20 cellular contexts compared by ENCODE assay signal in genomic region chr3:112948346-112948838, GRCh38. TPM values are rescaled to one million over a fixed set of nuclear protein-coding genes. Genes with fewer than 3 reads are reported as not detected.
DNase-seq lines count a peak whose midpoint lies in the region; ATAC-seq, FAIRE-seq and TF ChIP-seq lines count a peak whose summit lies in the region.
"Had no signal": no experiment of that assay in that cellular context is flagged by ENCODE, and none has a peak within 500 bp of the region (broad histone marks: within the 10 kb centered on the region; RNA-seq: fewer than 3 reads in every experiment).

No MANE protein-coding gene starts in this region.

- H3K9me3 ChIP-seq in endodermal cell (ENCODE audit: control insufficient read depth, low read length) (no peaks in the 10 kb centered on the region), neural progenitor cell (ENCODE audit: low read depth) (peaks cover 5% of the 10 kb centered on the region), kidney (ENCODE audit: control insufficient read depth in 1 of 2, low read length in 2 of 2) (no peaks in the 10 kb centered on the region)

- FAIRE-seq in HTR-8/SVneo (lab: Jason Lieb, UNC) (peak; percentile 60), kidney (lab: Jason Lieb, UNC) (no peak)
- FAIRE-seq: GM12878, H54 had no signal

- peak overlapping the region in 1 of 2 donors; percentile 35 for H3K4me3 Mint-ChIP-seq in activated T-cell treated with anti-CD3 and anti-CD28 coated beads, Interleukin-2, amount 50 U/mL, for 72 hours
- H3K4me3 Mint-ChIP-seq in endodermal cell: no peak overlapping the region
- no peak overlapping the region for H3K4me3 Mint-ChIP-seq in neural progenitor cell
- H3K4me3 Mint-ChIP-seq in stimulated activated naive B cell treated with anti-CD40 and anti-IgM and Interleukin-4, amounts not matched to agents 10 μg/mL and 1 μg/mL and 100 μg/mL, for 72 hours: no peak overlapping the region
- H3K4me3 Mint-ChIP-seq: CD14-positive monocyte had no signal

- no peaks in the 10 kb centered on the region for H3F3A ChIP-seq in neural progenitor cell (ENCODE audit: low read depth)

- 83 to 89% methylated on average over 5 to 9 of the region's 9 CpGs for WGBS in endodermal cell (ENCODE audit: insufficient coverage in 1 of 2, insufficient read length in 1 of 2), 2 experiments

- H3K4me2 ChIP-seq in neural progenitor cell: no peak overlapping the region

- H3K27me3 Mint-ChIP-seq in activated T-cell treated with anti-CD3 and anti-CD28 coated beads, Interleukin-2, amount 50 U/mL, for 72 hours (ENCODE audit: low read depth): no peaks in the 10 kb centered on the region
- H3K27me3 Mint-ChIP-seq in endodermal cell (ENCODE audit: insufficient read depth): no peaks in the 10 kb centered on the region
- no peaks in the 10 kb centered on the region for H3K27me3 Mint-ChIP-seq in neural progenitor cell (ENCODE audit: insufficient read depth, low read depth)
- no peaks in the 10 kb centered on the region for H3K27me3 Mint-ChIP-seq in stimulated activated naive B cell treated with anti-CD40 and anti-IgM and Interleukin-4, amounts not matched to agents 10 μg/mL and 1 μg/mL and 100 μg/mL, for 72 hours

- no peak for DNase-seq in activated T-cell treated with anti-CD3 and anti-CD28 coated beads, Interleukin-2, amount 50 U/mL, for 72 hours
- no peak for DNase-seq in activated T-cell treated with anti-CD3 and anti-CD28 coated beads, Interleukin-2, amount 50 U/mL, for 1 hour
- no peak for DNase-seq in HTR-8/SVneo (ENCODE audit: insufficient read length, low spot score)
- DNase-seq in endodermal cell: peak; percentile 53
- peak; percentile 33 for DNase-seq in neural progenitor cell (ENCODE audit: low spot score)
- no peak for DNase-seq in stimulated activated naive B cell treated with anti-CD40 and anti-IgM and Interleukin-4, amounts not matched to agents 10 μg/mL and 1 μg/mL and 100 μg/mL, for 72 hours
- no peak for DNase-seq in kidney
- DNase-seq in NCI-H1694 (lab: John Stamatoyannopoulos, UW): no peak
- DNase-seq: Calu3, DMS 273 treated with DMSO at 0.1 percent for 48 hours had no signal

- H2AFZ ChIP-seq in neural progenitor cell (replicated peaks): no peak overlapping the region

- no peaks in the 10 kb centered on the region for H3K27me3 ChIP-seq in endodermal cell (ENCODE audit: control insufficient read depth, insufficient read depth, low read length, poor library complexity, severe bottlenecking)
- H3K27me3 ChIP-seq in neural progenitor cell: no peaks in the 10 kb centered on the region

- H4K20me1 ChIP-seq in neural progenitor cell (ENCODE audit: low read depth): no peaks in the 10 kb centered on the region

- intact Hi-C loops in kidney (cut with DNase I): no loop called here

- H3K79me2 ChIP-seq in neural progenitor cell (ENCODE audit: low read depth): no peaks in the 10 kb centered on the region

- peaks cover 3 to 4% of the 10 kb centered on the region in 2 donors for H3K9me3 Mint-ChIP-seq in activated T-cell treated with anti-CD3 and anti-CD28 coated beads, Interleukin-2, amount 50 U/mL, for 72 hours
- H3K9me3 Mint-ChIP-seq in endodermal cell: peaks cover 5% of the 10 kb centered on the region
- peaks cover 10% of the 10 kb centered on the region for H3K9me3 Mint-ChIP-seq in neural progenitor cell
- peaks cover 0 to 4% of the 10 kb centered on the region in 2 donors for H3K9me3 Mint-ChIP-seq in stimulated activated naive B cell treated with anti-CD40 and anti-IgM and Interleukin-4, amounts not matched to agents 10 μg/mL and 1 μg/mL and 100 μg/mL, for 72 hours

- H3K9ac ChIP-seq in endodermal cell (ENCODE audit: extremely low read depth, low read length, poor library complexity, severe bottlenecking) (no peak overlapping the region), neural progenitor cell (no peak overlapping the region), kidney (ENCODE audit: low read length in 2 of 2) (no peak overlapping the region)

- H3K36me3 Mint-ChIP-seq in activated T-cell treated with anti-CD3 and anti-CD28 coated beads, Interleukin-2, amount 50 U/mL, for 72 hours (ENCODE audit: insufficient read depth in 2 of 2): peaks cover 7 to 20% of the 10 kb centered on the region in 2 donors
- H3K36me3 Mint-ChIP-seq in endodermal cell (ENCODE audit: low read depth) (no peaks in the 10 kb centered on the region), neural progenitor cell (no peaks in the 10 kb centered on the region)
- peaks cover 1 to 3% of the 10 kb centered on the region in 2 donors for H3K36me3 Mint-ChIP-seq in stimulated activated naive B cell treated with anti-CD40 and anti-IgM and Interleukin-4, amounts not matched to agents 10 μg/mL and 1 μg/mL and 100 μg/mL, for 72 hours

- peaks cover 9% of the 10 kb centered on the region for H3K4me1 Mint-ChIP-seq in activated T-cell treated with anti-CD3 and anti-CD28 coated beads, Interleukin-2, amount 50 U/mL, for 72 hours (ENCODE audit: low read depth)
- H3K4me1 Mint-ChIP-seq in endodermal cell: no peaks in the 10 kb centered on the region
- peaks cover 3% of the 10 kb centered on the region for H3K4me1 Mint-ChIP-seq in neural progenitor cell
- H3K4me1 Mint-ChIP-seq in stimulated activated naive B cell treated with anti-CD40 and anti-IgM and Interleukin-4, amounts not matched to agents 10 μg/mL and 1 μg/mL and 100 μg/mL, for 72 hours: peaks cover 0 to 1% of the 10 kb centered on the region in 2 donors

- H3K36me3 ChIP-seq in endodermal cell (ENCODE audit: control insufficient read depth, insufficient read depth, low read length) (no peaks in the 10 kb centered on the region), neural progenitor cell (no peaks in the 10 kb centered on the region), kidney (ENCODE audit: control insufficient read depth in 1 of 2, insufficient read depth in 2 of 2, low read length in 2 of 2) (no peaks in the 10 kb centered on the region)

- H3K27ac Mint-ChIP-seq in activated T-cell treated with anti-CD3 and anti-CD28 coated beads, Interleukin-2, amount 50 U/mL, for 72 hours: peak overlapping the region; percentile 39
- H3K27ac Mint-ChIP-seq in endodermal cell (no peak overlapping the region), neural progenitor cell (no peak overlapping the region)
- no peak overlapping the region for H3K27ac Mint-ChIP-seq in stimulated activated naive B cell treated with anti-CD40 and anti-IgM and Interleukin-4, amounts not matched to agents 10 μg/mL and 1 μg/mL and 100 μg/mL, for 72 hours
- H3K27ac Mint-ChIP-seq: CD14-positive monocyte had no signal

- H3K4me3 ChIP-seq in endodermal cell (ENCODE audit: low read length) (no peak overlapping the region), neural progenitor cell (no peak overlapping the region), kidney (ENCODE audit: low read length in 2 of 2) (no peak overlapping the region)
- H3K4me3 ChIP-seq: GM12878 had no signal

- ATAC-seq in activated T-cell treated with anti-CD3 and anti-CD28 coated beads, Interleukin-2, amount 50 U/mL, for 72 hours (replicated peaks in 1 of 2): no peak
- no peak for ATAC-seq in stimulated activated naive B cell treated with anti-CD40 and anti-IgM and Interleukin-4, amounts not matched to agents 10 μg/mL and 1 μg/mL and 100 μg/mL, for 72 hours (replicated peaks)
- ATAC-seq: GM12878, HCT116 had no signal

- TF ChIP-seq CTCF in endodermal cell (conservative IDR thresholded peaks at IDR 0.05): no peak
- TF ChIP-seq CTCF in neural progenitor cell (IDR thresholded peaks at IDR 0.05): no peak
- no peak for TF ChIP-seq CTCF in kidney (IDR thresholded peaks at IDR 0.05; ENCODE audit: borderline replicate concordance, extremely low read depth, insufficient read depth)

- no peaks in the 10 kb centered on the region for H3K4me1 ChIP-seq in endodermal cell (ENCODE audit: control insufficient read depth, insufficient read depth, low read length)
- H3K4me1 ChIP-seq in neural progenitor cell: no peaks in the 10 kb centered on the region
- H3K4me1 ChIP-seq in kidney (ENCODE audit: control insufficient read depth in 1 of 2, insufficient read depth in 1 of 2, low read depth in 1 of 2, low read length in 2 of 2): no peaks in the 10 kb centered on the region

- H3K27ac ChIP-seq in endodermal cell (ENCODE audit: low read depth, low read length) (no peak overlapping the region), neural progenitor cell (no peak overlapping the region), kidney (ENCODE audit: low read depth in 2 of 2, low read length in 2 of 2) (no peak overlapping the region)
- H3K27ac ChIP-seq: 22Rv1, HL-60 had no signal

RNA-seq across cellular contexts. Expression of gene CD200R1, which starts 26.5 kb away (rescaled TPM):
- total RNA-seq in activated T-cell treated with anti-CD3 and anti-CD28 coated beads, Interleukin-2, amount 50 U/mL, for 72 hours: 1 to 10 TPM; 1.4 to 2.2 TPM
- total RNA-seq in endodermal cell (1 to 10 TPM in 1 of 2 donors, not detected in 1; 1.1 TPM), neural progenitor cell (ENCODE audit: low replicate concordance) (not detected in 2 replicates), kidney (2.2 TPM)
- polyA plus RNA-seq in endodermal cell (2013, experiment 1 of 2): 0.11 TPM
- not detected for polyA plus RNA-seq in endodermal cell (2013, experiment 2 of 2)
- 0.13 TPM for polyA plus RNA-seq in kidney (ENCODE audit: insufficient read depth, low read depth, low replicate concordance)
- total RNA-seq: A673, Calu3, Daoy, G401 had no signal
- polyA plus RNA-seq: BJ had no signal

RNA-seq across cellular contexts. Expression of gene GTPBP8, which starts 42.4 kb away (rescaled TPM):
- 10 to 100 TPM; 27.0 to 28.7 TPM for total RNA-seq in activated T-cell treated with anti-CD3 and anti-CD28 coated beads, Interleukin-2, amount 50 U/mL, for 72 hours
- total RNA-seq in endodermal cell (10 to 100 TPM; 23.9 to 35.5 TPM), neural progenitor cell (ENCODE audit: low replicate concordance) (30.9 and 32.9 TPM in 2 replicates), kidney (13.7 TPM)
- polyA plus RNA-seq in endodermal cell (2013, experiment 1 of 2): 28.6 TPM
- polyA plus RNA-seq in endodermal cell (2013, experiment 2 of 2): 27.7 TPM
- polyA plus RNA-seq in kidney (ENCODE audit: insufficient read depth, low read depth, low replicate concordance): 11.0 TPM

Comparison
In these comparisons a context has a peak if more than half of its experiments do, and no peak if none do; other contexts are left out.
1. DNase-seq: peak in endodermal cell (single experiment) and neural progenitor cell (single experiment); none in activated T-cell treated with anti-CD3 and anti-CD28 coated beads, Interleukin-2, amount 50 U/mL, for 72 hours (0 of 2), activated T-cell treated with anti-CD3 and anti-CD28 coated beads, Interleukin-2, amount 50 U/mL, for 1 hour (single experiment), HTR-8/SVneo (single experiment), stimulated activated naive B cell treated with anti-CD40 and anti-IgM and Interleukin-4, amounts not matched to agents 10 μg/mL and 1 μg/mL and 100 μg/mL, for 72 hours (single experiment), kidney (single experiment) and NCI-H1694 (single experiment).